11 cellular contexts compared by ENCODE assay signal in the genomic region with DNA sequence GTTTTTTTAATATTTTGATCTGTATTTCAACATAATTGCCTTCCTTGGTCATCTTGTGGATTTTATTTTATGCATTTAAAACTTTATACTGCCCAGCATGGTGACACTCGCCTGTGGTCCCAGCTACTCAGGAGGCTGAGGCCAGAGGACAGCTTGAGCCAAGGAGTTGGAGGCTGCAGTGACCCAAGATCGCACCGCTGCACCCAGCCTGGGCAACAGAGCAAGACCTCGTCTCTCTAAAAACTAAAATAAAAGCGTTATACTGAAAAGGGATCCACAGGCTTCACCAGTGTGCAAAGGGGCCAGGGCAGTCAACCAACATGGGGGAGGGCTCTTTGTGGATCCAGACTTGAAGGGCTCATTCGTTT. TPM values are rescaled to one million over a fixed set of nuclear protein-coding genes. Genes with fewer than 3 reads are reported as not detected.
DNase-seq lines count a peak whose midpoint lies in the region; ATAC-seq, FAIRE-seq and TF ChIP-seq lines count a peak whose summit lies in the region.
"Had no signal": no experiment of that assay in that cellular context is flagged by ENCODE, and none has a peak within 500 bp of the region (broad histone marks: within the 10 kb centered on the region; RNA-seq: fewer than 3 reads in every experiment).

No MANE protein-coding gene starts in this region.

- H3K4me2 ChIP-seq in GM12878 (ENCODE audit: control insufficient read depth, insufficient read depth) (peak overlapping the region; percentile 56), PC-9 (no peak overlapping the region)

- in situ Hi-C loops in GM12878 (cut with MboI): no loop called here

- H3K4me1 ChIP-seq in GM12878 (ENCODE audit: control insufficient read depth, insufficient read depth, low read length) (peaks cover 19% of the 10 kb centered on the region), right lobe of liver (peaks cover 0 to 32% (median 16%) of the 10 kb centered on the region in 4 donors), stomach (peaks cover 6 to 58% (median 31%) of the 10 kb centered on the region in 4 donors), A673 (ENCODE audit: insufficient read depth, low read length, poor library complexity, severe bottlenecking) (no peaks in the 10 kb centered on the region), PC-9 (replicated peaks; ENCODE audit: insufficient read depth) (no peaks in the 10 kb centered on the region)

- H3K9ac ChIP-seq in GM12878 (ENCODE audit: control insufficient read depth, insufficient read depth, low read length): peak overlapping the region; percentile 69

- no peak overlapping the region for H2AFZ ChIP-seq in GM12878 (ENCODE audit: control insufficient read depth, low read depth, low read length)
- H2AFZ ChIP-seq in PC-9: no peak overlapping the region

- POLR2A ChIA-PET in GM12878 (lab: Charles Lee): interaction anchor here (1.6 kb wide), 1 partner anchor 46 kb away, joined by 3 read pairs; no protein-coding TSS in a partner anchor
- POLR2A ChIA-PET in A673 (lab: Charles Lee; ENCODE audit: low non-redundant PET): no interaction called here
- POLR2A ChIA-PET in PC-9 (lab: Charles Lee; ENCODE audit: unreplicated experiment): no interaction called here

- CTCF ChIA-PET in GM12878 (lab: Yijun Ruan, JAX): interaction anchor here (2.3 kb wide), 1 partner anchor 92 kb away, joined by 5 read pairs; no protein-coding TSS in a partner anchor
- CTCF ChIA-PET in A673 (lab: Charles Lee): no interaction called here
- CTCF ChIA-PET in PC-9 (lab: Charles Lee): no interaction called here

- no peak for TF ChIP-seq EP300 in GM12878 (IDR thresholded peaks at IDR 0.05; ENCODE audit: borderline replicate concordance in 1 of 2, control insufficient read depth in 1 of 2, low read depth in 2 of 2, low read length in 2 of 2)
- no peak for TF ChIP-seq EP300 in stomach (IDR thresholded peaks at IDR 0.05)

- no peak for TF ChIP-seq RAD21 in GM12878 (IDR thresholded peaks at IDR 0.05; ENCODE audit: insufficient read depth, low read depth, low read length)

- peaks cover 38% of the 10 kb centered on the region for H3K79me2 ChIP-seq in GM12878 (ENCODE audit: control insufficient read depth, insufficient read depth, low read length)
- H3K79me2 ChIP-seq in PC-9 (ENCODE audit: low read depth): no peaks in the 10 kb centered on the region

- H3K36me3 ChIP-seq in GM12878 (ENCODE audit: control insufficient read depth in 2 of 2, insufficient read depth in 2 of 2, low read length in 1 of 2): no peaks in the 10 kb centered on the region
- H3K36me3 ChIP-seq in right lobe of liver: no peaks in the 10 kb centered on the region
- H3K36me3 ChIP-seq in stomach: no peaks in the 10 kb centered on the region
- H3K36me3 ChIP-seq in A673 (ENCODE audit: insufficient read depth, low read length, poor library complexity, severe bottlenecking): no peaks in the 10 kb centered on the region
- no peaks in the 10 kb centered on the region for H3K36me3 ChIP-seq in PC-9 (ENCODE audit: low read depth)

- 53% methylated on average over 6 of the region's 6 CpGs for WGBS in GM12878 (ENCODE audit: insufficient coverage, insufficient replicate concordance, low lambda C conversion rate, missing lambda C conversion rate)
- 24% methylated on average over 6 of the region's 6 CpGs for WGBS in right lobe of liver (ENCODE audit: insufficient coverage, low coverage, low lambda C conversion rate, missing lambda C conversion rate)
- WGBS in stomach, 5 donors: 38 to 71% (median 63%) methylated on average over 6 of the region's 6 CpGs

- no peak for FAIRE-seq in GM12878 (lab: Jason Lieb, UNC)
- FAIRE-seq: islet of Langerhans had no signal

- H3K4me3 ChIP-seq in GM12878 (peak overlapping the region; percentile 70; the same call in 1 of the 2 replicates), right lobe of liver (peak overlapping the region; percentile 79 to 90 (median 89)), stomach (peak overlapping the region; percentile 65 to 97 (median 80)), A673 (ENCODE audit: low read depth, low read length, poor library complexity, severe bottlenecking) (no peak overlapping the region), PC-9 (no peak overlapping the region)

- DNase-seq in DMS53 treated with DMSO at 0.1 percent for 48 hours (lab: John Stamatoyannopoulos, UW; ENCODE audit: unreplicated experiment) (peak; percentile 0), DMS53 (lab: John Stamatoyannopoulos, UW) (no peak), GM12878 (ENCODE audit: low read depth, low spot score) (no peak), right lobe of liver (no peak), stomach (no peak), A673 (ENCODE audit: low spot score) (no peak), PC-9 (no peak)
- no peak for DNase-seq in activated CD4-positive, alpha-beta T cell treated with anti-CD3 and anti-CD28 coated beads, Interleukin-2, amount 50 U/mL, for 4 hours
- DNase-seq: NCI-H446 had no signal

- H3F3A ChIP-seq in PC-9 (ENCODE audit: insufficient read depth, low read depth): no peaks in the 10 kb centered on the region

- H4K20me1 ChIP-seq in GM12878 (ENCODE audit: control insufficient read depth, insufficient read depth) (no peaks in the 10 kb centered on the region), PC-9 (ENCODE audit: insufficient read depth) (no peaks in the 10 kb centered on the region)

- TSS peak; percentile 36 for BruUV-seq in GM12878 (replicated peaks; lab: Mats Ljungman, UMichigan)
- no TSS peak for BruUV-seq in A673 (replicated peaks; lab: Mats Ljungman, UMichigan)
- BruUV-seq in PC-9 (replicated peaks; lab: Mats Ljungman, UMichigan): no TSS peak

- TF ChIP-seq CTCF in GM12878 (IDR thresholded peaks at IDR 0.05 in 2 of 3, conservative IDR thresholded peaks at IDR 0.05 in 1 of 3; ENCODE audit: control insufficient read depth in 2 of 3, extremely low read depth in 1 of 3, insufficient read depth in 1 of 3, low read depth in 3 of 3, low read length in 3 of 3) (no peak), right lobe of liver (IDR thresholded peaks at IDR 0.05) (no peak), stomach (IDR thresholded peaks at IDR 0.05) (no peak), A673 (conservative IDR thresholded peaks at IDR 0.05; ENCODE audit: low read depth, low read length) (no peak), PC-9 (conservative IDR thresholded peaks at IDR 0.05) (no peak)

- no peaks in the 10 kb centered on the region for H3K9me2 ChIP-seq in PC-9 (ENCODE audit: insufficient read depth)

- H3K9me3 ChIP-seq in GM12878 (replicated peaks; ENCODE audit: control insufficient read depth, insufficient read depth, low read length): no peaks in the 10 kb centered on the region; the same call in 2 of the 3 replicates
- no peaks in the 10 kb centered on the region for H3K9me3 ChIP-seq in right lobe of liver
- H3K9me3 ChIP-seq in stomach: no peaks in the 10 kb centered on the region
- H3K9me3 ChIP-seq in A673 (ENCODE audit: low read depth, low read length, poor library complexity, severe bottlenecking): no peaks in the 10 kb centered on the region
- no peaks in the 10 kb centered on the region for H3K9me3 ChIP-seq in PC-9 (ENCODE audit: insufficient read depth, low read depth)

- TF ChIP-seq POLR2A in GM12878 (IDR thresholded peaks at IDR 0.05; ENCODE audit: low read depth, low read length) (no peak), right lobe of liver (IDR thresholded peaks at IDR 0.05) (no peak), stomach (IDR thresholded peaks at IDR 0.05) (no peak)

- intact Hi-C loops in GM12878 (cut with micrococcal nuclease; ENCODE audit: unreplicated experiment): no loop called here
- intact Hi-C loops in right lobe of liver (cut with DNase I): no loop called here
- intact Hi-C loops in stomach (cut with DNase I; ENCODE audit: low total_unique reads): no loop called here
- intact Hi-C loops in A673 (cut with micrococcal nuclease; ENCODE audit: unreplicated experiment): no loop called here
- intact Hi-C loops in PC-9 (cut with micrococcal nuclease; ENCODE audit: unreplicated experiment): no loop called here

- RAD21 ChIA-PET in GM12878 (lab: Charles Lee; ENCODE audit: unreplicated experiment): no interaction called here

- ATAC-seq in GM12878 (peak; percentile 0; the same call in 2 of the 3 replicates), right lobe of liver (no peak)

- SMC1A ChIA-PET in GM12878 (lab: Charles Lee; ENCODE audit: uncharacterized antibody, unreplicated experiment): interaction anchor here (0.9 to 1.4 kb wide), 2 partner anchors 62 to 64 kb away, joined by 3 to 4 read pairs; no protein-coding TSS in a partner anchor

- H3K27ac ChIP-seq in GM12878 (ENCODE audit: control insufficient read depth, insufficient read depth): peak overlapping the region; percentile 41
- peak overlapping the region; percentile 97 to 99 (median 98) for H3K27ac ChIP-seq in right lobe of liver
- peak overlapping the region; percentile 85 to 99 (median 95) for H3K27ac ChIP-seq in stomach
- no peak overlapping the region for H3K27ac ChIP-seq in A673 (ENCODE audit: low read depth, low read length, poor library complexity, severe bottlenecking)
- no peak overlapping the region for H3K27ac ChIP-seq in PC-9
- H3K27ac ChIP-seq: 22Rv1 had no signal

- H3K27me3 ChIP-seq in GM12878 (replicated peaks in 1 of 2; ENCODE audit: control insufficient read depth in 2 of 2, insufficient read depth in 2 of 2, low read length in 1 of 2) (no peaks in the 10 kb centered on the region), right lobe of liver (no peaks in the 10 kb centered on the region), stomach (peaks cover 0 to 23% (median 17%) of the 10 kb centered on the region in 3 donors), A673 (replicated peaks; ENCODE audit: insufficient read depth, low read depth, low read length, poor library complexity) (no peaks in the 10 kb centered on the region), PC-9 (ENCODE audit: insufficient read depth, low read depth) (no peaks in the 10 kb centered on the region)

RNA-seq across cellular contexts. Expression of a gene that starts 1.4 kb away (rescaled TPM):
- 52.1 and 55.0 TPM in 2 replicates for total RNA-seq in GM12878 (2013; cell fraction: nucleolus; rRNA removed)
- 11.5 and 12.4 TPM in 2 replicates for total RNA-seq in GM12878 (2014; rRNA removed)
- 6.1 and 6.4 TPM in 2 replicates for total RNA-seq in GM12878 (2014; rRNA removed; fragmentation: Illumina TruSeq; extraction: Trizol)
- total RNA-seq in GM12878 (2021): 25.7 and 26.9 TPM in 2 replicates
- polyA plus RNA-seq in GM12878 (2011; ENCODE audit: low read depth): 4.2 TPM
- polyA plus RNA-seq in GM12878 (2011; rRNA removed): 5.1 and 14.7 TPM in 2 replicates
- polyA plus RNA-seq in GM12878 (2011; cell fraction: cytosol; rRNA removed): 10.7 and 18.2 TPM in 2 replicates
- polyA plus RNA-seq in GM12878 (2011; cell fraction: nucleus; rRNA removed): 23.8 and 26.9 TPM in 2 replicates
- polyA plus RNA-seq in GM12878 (2012): 6.0 and 10.1 TPM in 2 replicates
- polyA plus RNA-seq in GM12878 (2014; fragmentation: Illumina TruSeq; extraction: Trizol): 21.0 and 21.5 TPM in 2 replicates
- 1 to 10 TPM; 4.2 to 4.9 TPM for polyA plus RNA-seq in GM12878 (2014; fragmentation: Nextera tagmentation; extraction: Ambion mirVana)
- 8.3 and 9.9 TPM in 2 replicates for polyA plus RNA-seq in GM12878 (2014; rRNA removed)
- 10 to 100 TPM; 11.1 to 13.0 TPM for polyA plus RNA-seq in GM12878 (2016; fragmentation: Nextera tagmentation; extraction: Ambion mirVana)
- polyA minus RNA-seq in GM12878 (2011; rRNA and poly(A)+ RNA removed): 16.6 and 21.5 TPM in 2 replicates
- polyA minus RNA-seq in GM12878 (2011; cell fraction: cytosol; rRNA and poly(A)+ RNA removed): 13.9 and 16.1 TPM in 2 replicates
- 8.1 and 10.8 TPM in 2 replicates for polyA minus RNA-seq in GM12878 (2011; cell fraction: nucleus; rRNA and poly(A)+ RNA removed)
- 10 to 100 TPM; 45.7 to 67.1 (median 59.1) TPM for total RNA-seq in right lobe of liver
- total RNA-seq in stomach: 100 to 1,000 TPM in 1 of 5 donors, 10 to 100 TPM in 4; 85.5 to 214 (median 95.1) TPM
- polyA plus RNA-seq in stomach: 10 to 100 TPM; 21.4 to 32.7 (median 21.6) TPM
- total RNA-seq in A673 (2021): 0.64 and 0.66 TPM in 2 replicates
- total RNA-seq in PC-9 (2021): not detected in 2 replicates

Comparison
In these comparisons a context has a peak if more than half of its experiments do, and no peak if none do; other contexts are left out.
1. H3K27ac ChIP-seq: peak in GM12878 (single experiment), right lobe of liver (3 of 3) and stomach (5 of 5); none in A673 (single experiment) and PC-9 (single experiment).
2. H3K4me3 ChIP-seq: peak in GM12878 (single experiment), right lobe of liver (3 of 3) and stomach (4 of 4); none in A673 (single experiment) and PC-9 (single experiment).